10 cellular contexts compared by ENCODE assay signal in the genomic region with DNA sequence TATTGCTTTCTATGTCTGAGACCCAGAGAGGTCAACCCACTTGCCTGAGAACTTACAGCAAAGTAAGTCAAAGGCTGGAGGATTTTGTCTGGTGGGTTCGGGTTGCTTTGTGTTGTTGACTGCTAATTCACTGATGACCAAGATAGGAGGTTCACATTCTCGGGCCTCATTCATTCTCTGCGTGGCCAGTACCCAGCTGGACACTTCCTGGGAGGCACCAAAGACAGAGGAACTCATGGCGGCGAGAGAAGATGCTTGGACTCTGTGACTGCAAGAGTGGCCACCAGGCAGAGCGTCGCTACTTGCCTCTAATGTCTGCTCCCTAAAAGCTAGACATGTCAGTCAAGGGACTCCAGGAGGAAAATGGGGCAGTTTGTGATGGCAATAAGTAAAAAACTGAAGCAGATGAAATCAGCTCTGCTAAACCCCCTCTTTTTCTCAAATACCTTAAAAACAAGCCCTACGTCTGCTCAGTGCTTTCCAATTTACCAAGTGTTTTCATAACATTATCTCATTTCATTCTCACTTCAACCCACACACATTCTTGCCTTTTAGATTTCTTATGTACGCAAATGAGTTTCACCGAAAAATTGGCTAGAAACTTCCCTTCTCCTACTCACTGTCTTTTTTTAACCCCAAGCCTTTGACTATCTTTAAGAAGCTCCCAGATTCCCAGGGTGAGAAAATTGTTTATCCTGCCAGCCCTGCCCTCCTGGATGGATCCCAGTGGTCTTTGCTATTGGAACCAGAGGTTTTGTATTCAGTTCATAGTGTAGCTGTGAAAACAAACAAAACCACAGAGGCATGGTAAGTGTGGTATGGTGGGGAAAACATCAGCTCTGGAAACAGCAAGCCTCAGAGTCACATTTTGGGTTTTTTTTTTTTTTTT. TPM values are rescaled to one million over a fixed set of nuclear protein-coding genes. Genes with fewer than 3 reads are reported as not detected.
DNase-seq lines count a peak whose midpoint lies in the region; ATAC-seq and TF ChIP-seq lines count a peak whose summit lies in the region.
"Had no signal": no experiment of that assay in that cellular context is flagged by ENCODE, and none has a peak within 500 bp of the region (broad histone marks: within the 10 kb centered on the region; RNA-seq: fewer than 3 reads in every experiment).

No MANE protein-coding gene starts in this region.

- H3K9me3 ChIP-seq in heart right ventricle (no peaks in the 10 kb centered on the region), aorta (ENCODE audit: control insufficient read depth, low read length) (no peaks in the 10 kb centered on the region)

- H3K36me3 Mint-ChIP-seq in memory B cell, result no peaks in the 10 kb centered on the region

- H3K4me3 Mint-ChIP-seq in memory B cell, result peak overlapping the region; percentile 86

- H3K27ac ChIP-seq in heart right ventricle (peak overlapping the region; percentile 46 to 91 (median 70)), aorta (ENCODE audit: low read depth in 1 of 2, low read length in 2 of 2) (peak overlapping the region; percentile 69 to 97)

- no peak for TF ChIP-seq CTCF in heart right ventricle (IDR thresholded peaks at IDR 0.05)

- intact Hi-C loops in heart right ventricle (cut with DNase I) (no loop called here), left ventricle myocardium superior (cut with micrococcal nuclease) (no loop called here), aorta (cut with DNase I) (no loop called here)

- ATAC-seq in heart right ventricle (no peak), left ventricle myocardium superior (no peak), memory B cell (ENCODE audit: low read depth) (no peak), aorta (ENCODE audit: low FRiP score) (no peak), HG03520 (IDR thresholded peaks at IDR 0.05; ENCODE audit: unreplicated experiment) (no peak), GM21367 (IDR thresholded peaks at IDR 0.05; ENCODE audit: unreplicated experiment) (no peak)

- H3K27me3 Mint-ChIP-seq in memory B cell, result no peaks in the 10 kb centered on the region

- peaks cover 46% of the 10 kb centered on the region for H3K4me1 Mint-ChIP-seq in memory B cell

- H3K27ac Mint-ChIP-seq in memory B cell, result peak overlapping the region; percentile 99

- H3K36me3 ChIP-seq in heart right ventricle (no peaks in the 10 kb centered on the region), aorta (ENCODE audit: control insufficient read depth in 1 of 2, insufficient read depth in 2 of 2, low read length in 1 of 2) (no peaks in the 10 kb centered on the region)

- H3K27me3 ChIP-seq in heart right ventricle (peaks cover 0 to 18% (median 0%) of the 10 kb centered on the region in 7 donors), aorta (ENCODE audit: control insufficient read depth in 1 of 2, insufficient read depth in 2 of 2, low read length in 1 of 2) (no peaks in the 10 kb centered on the region)

- H3K9me3 Mint-ChIP-seq in memory B cell, result no peaks in the 10 kb centered on the region

- DNase-seq in heart right ventricle (no peak), left ventricle myocardium superior (no peak), memory B cell (ENCODE audit: low spot score in 2 of 2) (no peak), aorta (no peak), Ammon's horn (ENCODE audit: low spot score) (no peak)
- peak; percentile 72 to 73 for DNase-seq in activated T-cell treated with anti-CD3 and anti-CD28 coated beads, Interleukin-2, amount 50 U/mL, for 48 hours
- DNase-seq: stimulated activated CD4-positive, alpha-beta T cell treated with anti-CD3 and anti-CD28 coated beads, Interleukin-15, amount 100 ng/mL, for 24 hours; T-helper 9 cell had no signal

- WGBS in heart right ventricle, 2 donors, result 69 to 81% methylated on average over 10 of the region's 10 CpGs
- 46 to 49% methylated on average over 10 of the region's 10 CpGs for WGBS in aorta, 2 donors

- H3K4me1 ChIP-seq in heart right ventricle, result peaks cover 16 to 46% (median 27%) of the 10 kb centered on the region in 9 donors
- peaks cover 0 to 4% of the 10 kb centered on the region in 2 donors for H3K4me1 ChIP-seq in aorta (ENCODE audit: control insufficient read depth in 1 of 2, insufficient read depth in 2 of 2, low read length in 2 of 2)

- H3K4me3 ChIP-seq in heart right ventricle (no peak overlapping the region), aorta (ENCODE audit: low read length in 2 of 2) (no peak overlapping the region)

RNA-seq across cellular contexts. Expression of gene LBH, which starts 4.9 kb away (rescaled TPM):
- total RNA-seq in heart right ventricle (100 to 1,000 TPM; 110 to 204 (median 156) TPM), left ventricle myocardium superior (129 TPM), aorta (100 to 1,000 TPM; 105 to 213 TPM)
- polyA plus RNA-seq in heart right ventricle (10 to 100 TPM; 35.9 to 84.8 TPM), aorta (10 to 100 TPM; 56.1 to 83.8 TPM)

Comparison
In these comparisons a context has a peak if more than half of its experiments do, and no peak if none do; other contexts are left out.
1. DNase-seq: peak in activated T-cell treated with anti-CD3 and anti-CD28 coated beads, Interleukin-2, amount 50 U/mL, for 48 hours (2 of 2); none in heart right ventricle (0 of 2), left ventricle myocardium superior (single experiment), memory B cell (0 of 2), aorta (0 of 2) and Ammon's horn (single experiment).